In genomic region chr2:175049671-175050070, GRCh38 we compare ENCODE assay signal across 25 cellular contexts. TPM values are rescaled to one million over a fixed set of nuclear protein-coding genes. Genes with fewer than 3 reads are reported as not detected.
DNase-seq lines count a peak whose midpoint lies in the region; ATAC-seq, FAIRE-seq and TF ChIP-seq lines count a peak whose summit lies in the region.
"Had no signal": no experiment of that assay in that cellular context is flagged by ENCODE, and none has a peak within 500 bp of the region (broad histone marks: within the 10 kb centered on the region; RNA-seq: fewer than 3 reads in every experiment).

No MANE protein-coding gene starts in this region.

- no peaks in the 10 kb centered on the region for H3K36me3 ChIP-seq in SU-DHL-6 (ENCODE audit: low read length)
- no peaks in the 10 kb centered on the region for H3K36me3 ChIP-seq in esophagus muscularis mucosa
- H3K36me3 ChIP-seq: MG63 had no signal

- no peak overlapping the region for H3K4me3 ChIP-seq in SU-DHL-6 (ENCODE audit: insufficient read depth, low read length, poor library complexity, severe bottlenecking)
- no peak overlapping the region for H3K4me3 ChIP-seq in esophagus muscularis mucosa
- H3K4me3 ChIP-seq: GM23338, MG63 had no signal

- no peak overlapping the region for H3K9ac ChIP-seq in SU-DHL-6 (ENCODE audit: low read length)
- H3K9ac ChIP-seq: SK-N-SH had no signal

- H3K27ac ChIP-seq in SU-DHL-6 (ENCODE audit: low read depth, low read length) (peak overlapping the region; percentile 96), foreskin keratinocyte (no peak overlapping the region), esophagus muscularis mucosa (replicated peaks in 1 of 4) (no peak overlapping the region)

- peak overlapping the region; percentile 92 for H3K4me2 ChIP-seq in SU-DHL-6 (ENCODE audit: low read depth, low read length, poor library complexity, severe bottlenecking)
- H3K4me2 ChIP-seq: GM23338, SK-N-SH had no signal

- H4K20me1 ChIP-seq in SU-DHL-6 (ENCODE audit: low read depth, low read length): no peaks in the 10 kb centered on the region

- no peak for FAIRE-seq in D721Med (lab: Jason Lieb, UNC)

- no peak for TF ChIP-seq CTCF in D721Med (IDR thresholded peaks at IDR 0.05; ENCODE audit: insufficient read depth, missing control alignments)
- TF ChIP-seq CTCF in SU-DHL-6 (IDR thresholded peaks at IDR 0.05; ENCODE audit: insufficient read depth, low read length, poor library complexity, severe bottlenecking): no peak
- TF ChIP-seq CTCF in foreskin keratinocyte (conservative IDR thresholded peaks at IDR 0.05): no peak
- no peak for TF ChIP-seq CTCF in esophagus muscularis mucosa (IDR thresholded peaks at IDR 0.05)

- H3F3A ChIP-seq in SU-DHL-6 (ENCODE audit: insufficient read depth): peaks cover 11% of the 10 kb centered on the region

- H3K27ac Mint-ChIP-seq in activated T-helper 17 cell treated with anti-CD3 and anti-CD28 coated beads, Interleukin-2, amount 50 U/mL, for 72 hours: no peak overlapping the region
- H3K27ac Mint-ChIP-seq: B cell, GM23338 had no signal

- peaks cover 6% of the 10 kb centered on the region for H3K36me3 Mint-ChIP-seq in activated T-helper 17 cell treated with anti-CD3 and anti-CD28 coated beads, Interleukin-2, amount 50 U/mL, for 72 hours (ENCODE audit: low read depth)
- H3K36me3 Mint-ChIP-seq in activated T-cell treated with anti-CD3 and anti-CD28 coated beads, Interleukin-2, amount 50 U/mL, for 4 hours (ENCODE audit: insufficient read depth): peaks cover 11% of the 10 kb centered on the region

- intact Hi-C loops in esophagus muscularis mucosa (cut with DNase I): no loop called here

- H3K79me2 ChIP-seq in SU-DHL-6 (ENCODE audit: insufficient read depth, low read length): no peaks in the 10 kb centered on the region

- TF ChIP-seq POLR2A in esophagus muscularis mucosa (IDR thresholded peaks at IDR 0.05; ENCODE audit: low read depth): no peak

- H3K4me1 ChIP-seq in foreskin keratinocyte (peaks cover 2% of the 10 kb centered on the region), esophagus muscularis mucosa (no peaks in the 10 kb centered on the region)

- H3K9me2 ChIP-seq in SU-DHL-6 (replicated peaks; ENCODE audit: insufficient read depth, low read length): no peaks in the 10 kb centered on the region
- H3K9me2 ChIP-seq: SK-N-SH had no signal

- peak; percentile 26 for DNase-seq in D721Med (ENCODE audit: insufficient read length, low spot score)
- DNase-seq in LHCN-M2 (ENCODE audit: low read depth): peak; percentile 18
- peak; percentile 23 to 47 for DNase-seq in foreskin keratinocyte
- no peak for DNase-seq in esophagus muscularis mucosa (ENCODE audit: extremely low spot score)
- no peak for DNase-seq in activated T-cell treated with anti-CD3 and anti-CD28 coated beads, Interleukin-2, amount 50 U/mL, for 4 hours
- DNase-seq: 8988T, COR-L47, GDM1, Karpas-422, MG63, NCI-H1092, NCI-H1436 treated with DMSO at 0.1 percent for 48 hours, NCI-H2029 treated with DMSO at 0.1 percent for 48 hours, NCI-H2171, NCI-H446, NCI-H526 treated with DMSO at 0.1 percent for 48 hours, RPMI8226, SHP77 treated with DMSO at 0.1 percent for 48 hours, SK-N-SH had no signal

- no peak overlapping the region for H2AFZ ChIP-seq in SU-DHL-6 (ENCODE audit: low read depth, low read length, severe bottlenecking)
- H2AFZ ChIP-seq: GM23338 had no signal

- H3K4me1 Mint-ChIP-seq in activated T-helper 17 cell treated with anti-CD3 and anti-CD28 coated beads, Interleukin-2, amount 50 U/mL, for 72 hours: no peaks in the 10 kb centered on the region
- H3K4me1 Mint-ChIP-seq in activated T-cell treated with anti-CD3 and anti-CD28 coated beads, Interleukin-2, amount 50 U/mL, for 4 hours (ENCODE audit: low read depth): peaks cover 2% of the 10 kb centered on the region
- H3K4me1 Mint-ChIP-seq: GM23338 had no signal

- peaks cover 9% of the 10 kb centered on the region for H3K9me3 Mint-ChIP-seq in activated T-helper 17 cell treated with anti-CD3 and anti-CD28 coated beads, Interleukin-2, amount 50 U/mL, for 72 hours
- no peaks in the 10 kb centered on the region for H3K9me3 Mint-ChIP-seq in activated T-cell treated with anti-CD3 and anti-CD28 coated beads, Interleukin-2, amount 50 U/mL, for 4 hours
- H3K9me3 Mint-ChIP-seq: GM23338 had no signal

- no peak for TF ChIP-seq EP300 in esophagus muscularis mucosa (IDR thresholded peaks at IDR 0.05)

- H3K27me3 ChIP-seq in SU-DHL-6 (ENCODE audit: low read length) (no peaks in the 10 kb centered on the region), foreskin keratinocyte (no peaks in the 10 kb centered on the region), esophagus muscularis mucosa (no peaks in the 10 kb centered on the region)
- H3K27me3 ChIP-seq: MG63 had no signal

- peak; percentile 86 for ATAC-seq in foreskin keratinocyte
- ATAC-seq in GM18502 (IDR thresholded peaks at IDR 0.05; ENCODE audit: poor library complexity, unreplicated experiment): no peak
- ATAC-seq in activated T-helper 17 cell treated with anti-CD3 and anti-CD28 coated beads, Interleukin-2, amount 50 U/mL, for 72 hours (replicated peaks): no peak
- no peak for ATAC-seq in activated T-cell treated with anti-CD3 and anti-CD28 coated beads, Interleukin-2, amount 50 U/mL, for 4 hours
- ATAC-seq: GM23338 had no signal

- H3K27me3 Mint-ChIP-seq in activated T-helper 17 cell treated with anti-CD3 and anti-CD28 coated beads, Interleukin-2, amount 50 U/mL, for 72 hours: no peaks in the 10 kb centered on the region
- no peaks in the 10 kb centered on the region for H3K27me3 Mint-ChIP-seq in activated T-cell treated with anti-CD3 and anti-CD28 coated beads, Interleukin-2, amount 50 U/mL, for 4 hours (ENCODE audit: low read depth)
- H3K27me3 Mint-ChIP-seq: B cell had no signal

- H3K4me3 Mint-ChIP-seq in activated T-helper 17 cell treated with anti-CD3 and anti-CD28 coated beads, Interleukin-2, amount 50 U/mL, for 72 hours: no peak overlapping the region
- H3K4me3 Mint-ChIP-seq in activated T-cell treated with anti-CD3 and anti-CD28 coated beads, Interleukin-2, amount 50 U/mL, for 4 hours: no peak overlapping the region
- H3K4me3 Mint-ChIP-seq: B cell, GM23338 had no signal

- H3K9me3 ChIP-seq in SU-DHL-6 (ENCODE audit: insufficient read depth, low read length): no peaks in the 10 kb centered on the region
- no peaks in the 10 kb centered on the region for H3K9me3 ChIP-seq in esophagus muscularis mucosa
- H3K9me3 ChIP-seq: MG63, SK-N-SH had no signal

RNA-seq across cellular contexts. Expression of gene CHN1, which starts 44.5 kb away (rescaled TPM):
- total RNA-seq in LHCN-M2 (2014; rRNA removed) (61.4 and 61.7 TPM in 2 replicates), foreskin keratinocyte (0.42 and 0.75 TPM in 2 replicates), esophagus muscularis mucosa (10 to 100 TPM; 23.2 to 32.3 (median 29.8) TPM)
- polyA plus RNA-seq in LHCN-M2 (2012): 41.3 TPM
- 0.47 and 0.48 TPM in 2 replicates for polyA plus RNA-seq in foreskin keratinocyte
- total RNA-seq in activated T-helper 17 cell treated with anti-CD3 and anti-CD28 coated beads, Interleukin-2, amount 50 U/mL, for 72 hours: 10 to 100 TPM in 1 of 2 donors, 1 to 10 TPM in 1; 8.8 to 15.5 TPM
- 1 to 10 TPM; 3.2 to 7.5 (median 6.9) TPM for total RNA-seq in activated T-cell treated with anti-CD3 and anti-CD28 coated beads, Interleukin-2, amount 50 U/mL, for 4 hours
- total RNA-seq: HT-29 had no signal

Comparison
In these comparisons a context has a peak if more than half of its experiments do, and no peak if none do; other contexts are left out.
1. DNase-seq: peak in D721Med (single experiment), LHCN-M2 (single experiment) and foreskin keratinocyte (2 of 2); none in esophagus muscularis mucosa (single experiment) and activated T-cell treated with anti-CD3 and anti-CD28 coated beads, Interleukin-2, amount 50 U/mL, for 4 hours (single experiment).